Comparison of ENCODE assay signal across 1 cellular context in the genomic region with DNA sequence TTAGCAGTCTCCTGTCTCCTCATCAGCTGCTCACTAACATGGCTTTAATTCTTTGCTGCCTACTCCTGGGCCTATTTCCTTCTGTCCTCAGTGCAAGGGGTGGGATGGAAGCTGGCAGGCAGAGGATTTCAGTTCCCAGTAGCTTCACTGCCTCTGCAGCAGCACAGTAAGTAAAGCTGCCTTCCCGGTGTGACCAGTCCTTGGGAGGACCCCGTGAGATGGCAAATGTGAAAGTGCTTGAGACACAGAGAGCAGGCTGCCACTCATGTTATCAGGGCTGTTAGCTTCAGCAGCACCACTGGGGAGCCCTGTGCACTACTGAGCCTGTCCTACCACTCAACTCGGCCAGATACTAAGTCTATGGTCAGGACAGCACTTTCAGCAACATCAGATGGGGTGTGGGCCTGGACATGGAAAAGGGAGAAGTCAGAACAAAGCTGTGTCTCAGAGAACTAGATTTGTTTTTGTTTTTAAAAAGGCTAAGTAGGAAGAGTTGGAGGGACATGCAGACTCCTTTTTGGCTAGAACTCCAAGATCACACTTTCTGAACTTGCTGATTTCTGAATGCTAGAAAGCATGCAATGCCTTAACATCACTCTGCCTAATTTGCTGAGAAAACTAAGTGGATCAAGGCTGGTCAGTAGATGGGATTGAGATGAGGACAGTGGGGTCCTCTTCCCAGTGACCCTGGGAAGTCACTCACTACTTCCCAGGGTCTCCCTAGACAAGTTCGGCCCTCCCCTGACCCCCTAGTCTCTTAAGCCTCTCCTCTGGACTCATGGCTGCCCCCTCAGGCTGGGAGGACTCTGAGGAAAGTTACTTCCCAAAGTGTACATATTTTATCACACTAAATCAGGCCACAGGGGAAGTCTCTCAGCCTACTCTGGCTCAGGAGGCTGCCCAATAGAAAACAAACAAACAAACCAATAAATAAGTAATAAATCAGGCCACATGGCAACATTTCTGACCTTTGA.
TF ChIP-seq lines count a peak whose summit lies in the region.

No MANE protein-coding gene starts in this region.

TF ChIP-seq in HepG2, 621 proteins besides CTCF, POLR2A, EP300 and RAD21 (continued from another document and continues in another):
- no peak for TF ChIP-seq RERE (CRISPR knock-in tag; IDR thresholded peaks at IDR 0.05; ENCODE audit: low read depth)
- TF ChIP-seq KMT2A (CRISPR knock-in tag; IDR thresholded peaks at IDR 0.05), result no peak; the same call in 1 of the 2 replicates
- TF ChIP-seq BCL3 (CRISPR knock-in tag; IDR thresholded peaks at IDR 0.05), result no peak
- TF ChIP-seq SMAD3 (CRISPR knock-in tag; IDR thresholded peaks at IDR 0.05), result 0 out of 2 replicates have a peak, but pooled peaks have one; percentile 6
- TF ChIP-seq TFAP4 (IDR thresholded peaks at IDR 0.05; ENCODE audit: borderline replicate concordance, low read depth), result 0 out of 2 replicates have a peak, but pooled peaks have one; percentile 20
- TF ChIP-seq ZNF251 (CRISPR knock-in tag; IDR thresholded peaks at IDR 0.05), result no peak
- peak in 1 of 2 experiments; percentile 72; a peak in 2 of 4 replicates for TF ChIP-seq KLF16 (CRISPR knock-in tag; IDR thresholded peaks at IDR 0.05)
- no peak for TF ChIP-seq ZFP62 (CRISPR knock-in tag; IDR thresholded peaks at IDR 0.05)
- no peak for TF ChIP-seq MXD1 (CRISPR knock-in tag; IDR thresholded peaks at IDR 0.05)
- peak; percentile 33; the same call in 1 of the 2 replicates for TF ChIP-seq CEBPG (CRISPR knock-in tag; IDR thresholded peaks at IDR 0.05)
- TF ChIP-seq ZBTB25 (CRISPR knock-in tag; IDR thresholded peaks at IDR 0.05), result no peak
- no peak for TF ChIP-seq EED (CRISPR knock-in tag; IDR thresholded peaks at IDR 0.05)
- TF ChIP-seq XRCC5 (optimal IDR thresholded peaks at IDR 0.05; ENCODE audit: low read length), result peak; percentile 51
- TF ChIP-seq, protein P1, sequence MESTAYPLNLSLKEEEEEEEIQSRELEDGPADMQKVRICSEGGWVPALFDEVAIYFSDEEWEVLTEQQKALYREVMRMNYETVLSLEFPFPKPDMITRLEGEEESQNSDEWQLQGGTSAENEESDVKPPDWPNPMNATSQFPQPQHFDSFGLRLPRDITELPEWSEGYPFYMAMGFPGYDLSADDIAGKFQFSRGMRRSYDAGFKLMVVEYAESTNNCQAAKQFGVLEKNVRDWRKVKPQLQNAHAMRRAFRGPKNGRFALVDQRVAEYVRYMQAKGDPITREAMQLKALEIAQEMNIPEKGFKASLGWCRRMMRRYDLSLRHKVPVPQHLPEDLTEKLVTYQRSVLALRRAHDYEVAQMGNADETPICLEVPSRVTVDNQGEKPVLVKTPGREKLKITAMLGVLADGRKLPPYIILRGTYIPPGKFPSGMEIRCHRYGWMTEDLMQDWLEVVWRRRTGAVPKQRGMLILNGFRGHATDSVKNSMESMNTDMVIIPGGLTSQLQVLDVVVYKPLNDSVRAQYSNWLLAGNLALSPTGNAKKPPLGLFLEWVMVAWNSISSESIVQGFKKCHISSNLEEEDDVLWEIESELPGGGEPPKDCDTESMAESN (CRISPR knock-in tag; conservative IDR thresholded peaks at IDR 0.05), result 0 out of 2 replicates have a peak, but pooled peaks have one; percentile 20
- no peak for TF ChIP-seq ZFP36L2 (CRISPR knock-in tag; IDR thresholded peaks at IDR 0.05)
- TF ChIP-seq GMEB2 (CRISPR knock-in tag; IDR thresholded peaks at IDR 0.05; ENCODE audit: low read depth), result no peak
- TF ChIP-seq ZNF563 (CRISPR knock-in tag; IDR thresholded peaks at IDR 0.05), result no peak
- TF ChIP-seq ZBTB8A (CRISPR knock-in tag; IDR thresholded peaks at IDR 0.05; ENCODE audit: borderline replicate concordance, low read depth), result no peak
- TF ChIP-seq ZKSCAN5 (CRISPR knock-in tag; IDR thresholded peaks at IDR 0.05), result no peak
- TF ChIP-seq SKIL (CRISPR knock-in tag; IDR thresholded peaks at IDR 0.05; ENCODE audit: borderline replicate concordance), result no peak
- TF ChIP-seq CC2D1A (CRISPR knock-in tag; IDR thresholded peaks at IDR 0.05), result peak; percentile 81; the same call in 1 of the 2 replicates
- no peak for TF ChIP-seq ZNF337 (CRISPR knock-in tag; IDR thresholded peaks at IDR 0.05; ENCODE audit: borderline replicate concordance, low read depth)
- TF ChIP-seq ZNF672 (CRISPR knock-in tag; IDR thresholded peaks at IDR 0.05), result no peak
- no peak for TF ChIP-seq ZNF235 (CRISPR knock-in tag; IDR thresholded peaks at IDR 0.05; ENCODE audit: borderline replicate concordance)
- TF ChIP-seq HIVEP1 (CRISPR knock-in tag; IDR thresholded peaks at IDR 0.05), result no peak
- TF ChIP-seq KAT8 (CRISPR knock-in tag; IDR thresholded peaks at IDR 0.05), result peak; percentile 82
- no peak for TF ChIP-seq ZNF83 (CRISPR knock-in tag; IDR thresholded peaks at IDR 0.05; ENCODE audit: borderline replicate concordance)
- 0 out of 2 replicates have a peak, but pooled peaks have one; percentile 28 for TF ChIP-seq ZNF564 (CRISPR knock-in tag; IDR thresholded peaks at IDR 0.05)
- TF ChIP-seq SMAD1 (CRISPR knock-in tag; IDR thresholded peaks at IDR 0.05; ENCODE audit: borderline replicate concordance, low read depth), result no peak
- TF ChIP-seq SNAI1 (CRISPR knock-in tag; IDR thresholded peaks at IDR 0.05; ENCODE audit: borderline replicate concordance), result no peak
- TF ChIP-seq USF2 (IDR thresholded peaks at IDR 0.05; ENCODE audit: low read depth, low read length), result no peak
- no peak for TF ChIP-seq USF2 (CRISPR knock-in tag; IDR thresholded peaks at IDR 0.05; ENCODE audit: borderline replicate concordance)
- TF ChIP-seq ZFP91 (CRISPR knock-in tag; IDR thresholded peaks at IDR 0.05; ENCODE audit: borderline replicate concordance), result peak; percentile 45; the same call in 1 of the 2 replicates
- no peak for TF ChIP-seq ATRX (CRISPR knock-in tag; IDR thresholded peaks at IDR 0.05; ENCODE audit: borderline replicate concordance)
- no peak for TF ChIP-seq FOXP1 (IDR thresholded peaks at IDR 0.05)
- TF ChIP-seq FOXP1 (CRISPR knock-in tag; IDR thresholded peaks at IDR 0.05), result 0 out of 2 replicates have a peak, but pooled peaks have one; percentile 8
- TF ChIP-seq U2AF1 (optimal IDR thresholded peaks at IDR 0.05; ENCODE audit: low read depth, low read length), result no peak
